In the genomic region with DNA sequence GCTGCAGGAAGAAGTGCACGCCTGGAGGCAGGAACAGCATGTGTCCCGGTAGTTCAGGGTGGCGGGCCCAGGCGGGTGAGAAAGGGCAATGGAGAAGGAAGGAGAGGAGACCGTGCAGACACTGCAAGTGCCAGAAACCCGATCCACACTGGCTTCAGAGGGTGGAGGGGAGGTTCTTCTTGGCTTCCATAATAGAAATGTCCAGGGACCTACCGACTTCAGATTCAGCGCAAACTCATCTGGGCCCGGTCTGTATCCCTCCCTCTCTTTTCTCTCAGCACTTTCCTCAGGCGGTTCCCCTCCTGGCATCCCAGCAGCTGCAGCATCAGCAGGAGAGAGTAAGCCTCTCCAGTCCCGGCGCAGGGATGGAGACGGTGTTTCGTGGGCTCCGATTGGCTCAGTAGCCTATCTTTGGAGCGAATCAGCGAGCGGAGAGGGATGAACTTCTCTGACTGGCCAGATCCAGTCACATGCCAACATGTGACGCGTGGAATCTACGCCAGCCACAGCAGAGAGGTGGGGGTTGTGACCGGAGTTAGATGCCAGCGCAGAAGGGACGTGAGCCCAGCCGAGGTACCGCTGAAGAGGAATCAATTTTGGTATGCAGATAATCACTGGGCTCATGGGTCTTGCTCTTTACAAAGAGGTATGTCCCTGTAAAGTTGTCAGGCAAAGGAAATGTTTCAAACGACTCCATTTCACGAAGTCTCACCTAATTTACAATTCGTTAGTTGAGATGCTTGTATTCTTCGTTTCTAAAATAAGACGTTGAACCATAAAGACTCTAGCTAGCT, we compare ENCODE assay signal across 8 cellular contexts. TPM values are rescaled to one million over a fixed set of nuclear protein-coding genes. Genes with fewer than 3 reads are reported as not detected.
DNase-seq lines count a peak whose midpoint lies in the region; ATAC-seq and TF ChIP-seq lines count a peak whose summit lies in the region.

No MANE protein-coding gene starts in this region.

- H3K4me3 ChIP-seq in fibroblast of mammary gland (ENCODE audit: control insufficient read depth, low read depth, low read length): peak overlapping the region; percentile 86
- H3K4me3 ChIP-seq in naive thymus-derived CD4-positive, alpha-beta T cell (ENCODE audit: low read length): peak overlapping the region; percentile 76

- H3K27ac Mint-ChIP-seq in activated T-helper 17 cell treated with anti-CD3 and anti-CD28 coated beads, Interleukin-2, amount 50 U/mL, for 72 hours: peak overlapping the region; percentile 79
- peak overlapping the region; percentile 77 to 98 (median 92) for H3K27ac Mint-ChIP-seq in naive thymus-derived CD4-positive, alpha-beta T cell
- H3K27ac Mint-ChIP-seq in stimulated activated memory B cell treated with anti-CD40 and anti-IgM and Interleukin-4, amounts not matched to agents 10 μg/mL and 1 μg/mL and 100 μg/mL, for 72 hours: peak overlapping the region; percentile 70

- no peaks in the 10 kb centered on the region for H3K9me3 ChIP-seq in naive thymus-derived CD4-positive, alpha-beta T cell (ENCODE audit: control insufficient read depth in 2 of 3, low read length in 3 of 3)

- H3K36me3 ChIP-seq in naive thymus-derived CD4-positive, alpha-beta T cell (ENCODE audit: control insufficient read depth in 2 of 3, insufficient read depth in 3 of 3, low read length in 3 of 3): peaks cover 0 to 5% (median 0%) of the 10 kb centered on the region in 3 experiments

- no peaks in the 10 kb centered on the region for H3K27me3 ChIP-seq in naive thymus-derived CD4-positive, alpha-beta T cell (ENCODE audit: control insufficient read depth in 2 of 2, insufficient read depth in 2 of 2, low read length in 2 of 2)

- CTCF ChIA-PET in naive thymus-derived CD4-positive, alpha-beta T cell (lab: Charles Lee): no interaction called here

- H3K27me3 Mint-ChIP-seq in activated T-helper 17 cell treated with anti-CD3 and anti-CD28 coated beads, Interleukin-2, amount 50 U/mL, for 72 hours: no peaks in the 10 kb centered on the region
- H3K27me3 Mint-ChIP-seq in naive thymus-derived CD4-positive, alpha-beta T cell: no peaks in the 10 kb centered on the region
- no peaks in the 10 kb centered on the region for H3K27me3 Mint-ChIP-seq in stimulated activated memory B cell treated with anti-CD40 and anti-IgM and Interleukin-4, amounts not matched to agents 10 μg/mL and 1 μg/mL and 100 μg/mL, for 72 hours

- no peaks in the 10 kb centered on the region for H3K9me3 Mint-ChIP-seq in activated T-helper 17 cell treated with anti-CD3 and anti-CD28 coated beads, Interleukin-2, amount 50 U/mL, for 72 hours
- H3K9me3 Mint-ChIP-seq in naive thymus-derived CD4-positive, alpha-beta T cell: no peaks in the 10 kb centered on the region
- no peaks in the 10 kb centered on the region for H3K9me3 Mint-ChIP-seq in stimulated activated memory B cell treated with anti-CD40 and anti-IgM and Interleukin-4, amounts not matched to agents 10 μg/mL and 1 μg/mL and 100 μg/mL, for 72 hours

- peak; percentile 97 for DNase-seq in EH (ENCODE audit: low read depth)
- DNase-seq in GOT3 (lab: John Stamatoyannopoulos, UW): peak; percentile 62
- DNase-seq in LHCN-M2 (ENCODE audit: low read depth): peak; percentile 95
- peak; percentile 95 for DNase-seq in RPMI7951 (ENCODE audit: low read depth)
- DNase-seq in fibroblast of mammary gland (ENCODE audit: low read depth): peak; percentile 94
- DNase-seq in naive thymus-derived CD4-positive, alpha-beta T cell: peak; percentile 57 to 93 (median 85)

- POLR2A ChIA-PET in naive thymus-derived CD4-positive, alpha-beta T cell (lab: Charles Lee): interaction anchor here (1.8 kb wide), 1 partner anchor 100 kb away, joined by 7 read pairs; no protein-coding TSS in a partner anchor

- peak overlapping the region; percentile 92 for H3K4me3 Mint-ChIP-seq in activated T-helper 17 cell treated with anti-CD3 and anti-CD28 coated beads, Interleukin-2, amount 50 U/mL, for 72 hours
- peak overlapping the region; percentile 79 to 99 (median 96) for H3K4me3 Mint-ChIP-seq in naive thymus-derived CD4-positive, alpha-beta T cell
- peak overlapping the region; percentile 87 for H3K4me3 Mint-ChIP-seq in stimulated activated memory B cell treated with anti-CD40 and anti-IgM and Interleukin-4, amounts not matched to agents 10 μg/mL and 1 μg/mL and 100 μg/mL, for 72 hours

- TF ChIP-seq CTCF in fibroblast of mammary gland (conservative IDR thresholded peaks at IDR 0.05; ENCODE audit: control insufficient read depth, insufficient read depth, low read depth, low read length): no peak

- H3K27ac ChIP-seq in naive thymus-derived CD4-positive, alpha-beta T cell (ENCODE audit: low read depth, low read length): peak overlapping the region; percentile 79

- peaks cover 4% of the 10 kb centered on the region for H3K36me3 Mint-ChIP-seq in activated T-helper 17 cell treated with anti-CD3 and anti-CD28 coated beads, Interleukin-2, amount 50 U/mL, for 72 hours (ENCODE audit: low read depth)
- H3K36me3 Mint-ChIP-seq in naive thymus-derived CD4-positive, alpha-beta T cell: peaks cover 0 to 2% (median 0%) of the 10 kb centered on the region in 5 donors
- peaks cover 9% of the 10 kb centered on the region for H3K36me3 Mint-ChIP-seq in stimulated activated memory B cell treated with anti-CD40 and anti-IgM and Interleukin-4, amounts not matched to agents 10 μg/mL and 1 μg/mL and 100 μg/mL, for 72 hours

- H3K4me1 Mint-ChIP-seq in activated T-helper 17 cell treated with anti-CD3 and anti-CD28 coated beads, Interleukin-2, amount 50 U/mL, for 72 hours: peaks cover 12% of the 10 kb centered on the region
- H3K4me1 Mint-ChIP-seq in naive thymus-derived CD4-positive, alpha-beta T cell: peaks cover 29 to 52% (median 45%) of the 10 kb centered on the region in 7 donors
- peaks cover 43% of the 10 kb centered on the region for H3K4me1 Mint-ChIP-seq in stimulated activated memory B cell treated with anti-CD40 and anti-IgM and Interleukin-4, amounts not matched to agents 10 μg/mL and 1 μg/mL and 100 μg/mL, for 72 hours

- ATAC-seq in activated T-helper 17 cell treated with anti-CD3 and anti-CD28 coated beads, Interleukin-2, amount 50 U/mL, for 72 hours (replicated peaks): peak; percentile 89
- ATAC-seq in naive thymus-derived CD4-positive, alpha-beta T cell: peak; percentile 89
- peak; percentile 95 for ATAC-seq in stimulated activated memory B cell treated with anti-CD40 and anti-IgM and Interleukin-4, amounts not matched to agents 10 μg/mL and 1 μg/mL and 100 μg/mL, for 72 hours

- intact Hi-C loops in naive thymus-derived CD4-positive, alpha-beta T cell (cut with micrococcal nuclease): loop anchor here (1.0 to 10.0 kb wide), 15 partner anchors 45 to 1261 kb away; a partner anchor contains a TSS

- peaks cover 18 to 28% of the 10 kb centered on the region in 2 donors for H3K4me1 ChIP-seq in naive thymus-derived CD4-positive, alpha-beta T cell (ENCODE audit: control insufficient read depth in 2 of 2, insufficient read depth in 2 of 2, low read length in 2 of 2)

RNA-seq across cellular contexts. Expression of a gene that starts 1.9 kb away (rescaled TPM):
- total RNA-seq in LHCN-M2 (2014; rRNA removed): 32.0 and 33.4 TPM in 2 replicates
- polyA plus RNA-seq in LHCN-M2 (2012): 17.2 TPM
- total RNA-seq in RPMI7951 (2014; rRNA removed; shearing (Covaris generic)): 26.6 and 31.7 TPM in 2 replicates
- 10 to 100 TPM; 34.9 to 35.2 TPM for total RNA-seq in activated T-helper 17 cell treated with anti-CD3 and anti-CD28 coated beads, Interleukin-2, amount 50 U/mL, for 72 hours
- total RNA-seq in naive thymus-derived CD4-positive, alpha-beta T cell: 10 to 100 TPM; 31.4 to 64.4 (median 59.4) TPM
- polyA plus RNA-seq in naive thymus-derived CD4-positive, alpha-beta T cell: 10 to 100 TPM; 48.1 to 63.0 TPM

Comparison
In these comparisons a context has a peak if more than half of its experiments do, and no peak if none do; other contexts are left out.
1. Peak in every context shown above with its lines: DNase-seq, ATAC-seq, H3K4me3 ChIP-seq and H3K27ac ChIP-seq.